ENCODE assay signal across 12 cellular contexts in the genomic region with DNA sequence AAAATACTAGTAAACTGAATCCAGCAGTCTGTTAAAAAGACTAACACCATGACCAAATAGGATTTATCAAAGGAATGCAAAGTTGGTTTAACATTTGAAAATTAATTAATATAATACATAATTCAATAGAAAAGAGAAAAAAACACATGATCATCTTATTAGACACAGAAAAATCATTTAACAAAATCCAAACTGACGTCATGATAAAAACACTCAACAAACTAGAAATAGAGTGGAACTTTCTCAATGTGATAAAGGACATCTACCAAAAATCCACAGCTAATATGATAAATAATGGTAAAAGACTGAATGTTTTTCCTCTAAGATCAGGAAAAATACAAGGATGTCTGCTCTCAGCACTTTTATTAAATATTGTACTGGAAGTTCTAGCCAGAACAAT. TPM values are rescaled to one million over a fixed set of nuclear protein-coding genes. Genes with fewer than 3 reads are reported as not detected.
"Had no signal": no experiment of that assay in that cellular context is flagged by ENCODE, and none has a peak within 500 bp of the region (broad histone marks: within the 10 kb centered on the region; RNA-seq: fewer than 3 reads in every experiment).

No MANE protein-coding gene starts in this region.

- H3K4me1 ChIP-seq: HAP-1 had no signal

- H3K9ac ChIP-seq: GM23248 had no signal

- FAIRE-seq: H1, H54 had no signal

- ATAC-seq: GM23338, HCT116 had no signal

- H3K36me3 ChIP-seq: HAP-1 had no signal

- DNase-seq: GM23248, GOT3, H7, H9, HCEC 1CT, HFFc6 had no signal

- H2AFZ ChIP-seq: GM23248, GM23338 had no signal

- H3K9me3 ChIP-seq: HAP-1 had no signal

- H3K27ac ChIP-seq: GM23248 had no signal

- H3K4me3 ChIP-seq: GM23248, GM23338, HAP-1 had no signal

- H3K4me2 ChIP-seq: GM23338 had no signal

RNA-seq across cellular contexts. Expression of a gene that starts 40.4 kb away (rescaled TPM):
- total RNA-seq: GM23248, H4, HFFc6 had no signal
- polyA plus RNA-seq: GM23248 had no signal
